Comparison of ENCODE assay signal across 1 cellular context in genomic region chr3:145649368-145649887, GRCh38.
A peak's percentile ranks its signal among the peaks of the same experiment; 100 is the strongest.
TF ChIP-seq lines count a peak whose summit lies in the region.

No MANE protein-coding gene starts in this region.

TF ChIP-seq in HepG2, 621 proteins besides CTCF, POLR2A, EP300 and RAD21 (continued from another document and continues in another):
- TF ChIP-seq SNAPC4 (CRISPR knock-in tag; IDR thresholded peaks at IDR 0.05), result no peak
- no peak for TF ChIP-seq MEIS1 (CRISPR knock-in tag; IDR thresholded peaks at IDR 0.05; ENCODE audit: borderline replicate concordance)
- no peak for TF ChIP-seq ZNF709 (CRISPR knock-in tag; IDR thresholded peaks at IDR 0.05)
- no peak for TF ChIP-seq ZSCAN9 (CRISPR knock-in tag; IDR thresholded peaks at IDR 0.05; ENCODE audit: borderline replicate concordance)
- 0 out of 2 replicates have a peak, but pooled peaks have one; percentile 17 for TF ChIP-seq PHF21A (CRISPR knock-in tag; IDR thresholded peaks at IDR 0.05)
- TF ChIP-seq SKI (IDR thresholded peaks at IDR 0.05; ENCODE audit: partially characterized antibody), result no peak
- TF ChIP-seq PATZ1 (CRISPR knock-in tag; IDR thresholded peaks at IDR 0.05), result 0 out of 2 replicates have a peak, but pooled peaks have one; percentile 23
- TF ChIP-seq SIX1 (CRISPR knock-in tag; IDR thresholded peaks at IDR 0.05; ENCODE audit: borderline replicate concordance), result peak; percentile 86
- no peak for TF ChIP-seq ZNF567 (CRISPR knock-in tag; IDR thresholded peaks at IDR 0.05; ENCODE audit: borderline replicate concordance)
- no peak for TF ChIP-seq MYC (CRISPR knock-in tag; IDR thresholded peaks at IDR 0.05; ENCODE audit: borderline replicate concordance)
- 0 out of 2 replicates have a peak, but pooled peaks have one; percentile 9 for TF ChIP-seq SMAD3 (CRISPR knock-in tag; IDR thresholded peaks at IDR 0.05)
- TF ChIP-seq ZBTB39 (CRISPR knock-in tag; IDR thresholded peaks at IDR 0.05), result no peak
- TF ChIP-seq ZNF274 (CRISPR knock-in tag; IDR thresholded peaks at IDR 0.05), result no peak
- TF ChIP-seq CSRNP1 (CRISPR knock-in tag; IDR thresholded peaks at IDR 0.05), result no peak
- no peak for TF ChIP-seq HCFC1 (IDR thresholded peaks at IDR 0.05; ENCODE audit: low read depth, low read length)
- TF ChIP-seq E2F1 (CRISPR knock-in tag; IDR thresholded peaks at IDR 0.05), result no peak
- TF ChIP-seq ZNF512B (CRISPR knock-in tag; IDR thresholded peaks at IDR 0.05; ENCODE audit: borderline replicate concordance), result no peak
- TF ChIP-seq MTF1 (CRISPR knock-in tag; IDR thresholded peaks at IDR 0.05), result no peak
- no peak for TF ChIP-seq ZNF326 (CRISPR knock-in tag; IDR thresholded peaks at IDR 0.05; ENCODE audit: borderline replicate concordance)
- no peak for TF ChIP-seq DMAP1 (CRISPR knock-in tag; IDR thresholded peaks at IDR 0.05)
- no peak for TF ChIP-seq TBL1XR1 (IDR thresholded peaks at IDR 0.05; ENCODE audit: borderline replicate concordance, low read length, partially characterized antibody)
- TF ChIP-seq RFX5 (IDR thresholded peaks at IDR 0.05; ENCODE audit: low read depth, low read length), result no peak
- no peak; the same call in 1 of the 2 replicates for TF ChIP-seq THAP11 (CRISPR knock-in tag; IDR thresholded peaks at IDR 0.05)
- TF ChIP-seq ZNF766 (CRISPR knock-in tag; IDR thresholded peaks at IDR 0.05; ENCODE audit: borderline replicate concordance), result no peak
- TF ChIP-seq GFI1 (CRISPR knock-in tag; IDR thresholded peaks at IDR 0.05; ENCODE audit: borderline replicate concordance), result no peak
- TF ChIP-seq ZNF704 (CRISPR knock-in tag; IDR thresholded peaks at IDR 0.05; ENCODE audit: borderline replicate concordance), result no peak
- TF ChIP-seq ZNF749 (CRISPR knock-in tag; IDR thresholded peaks at IDR 0.05; ENCODE audit: borderline replicate concordance), result no peak
- peak; percentile 51; the same call in 1 of the 2 replicates for TF ChIP-seq PITX1 (CRISPR knock-in tag; IDR thresholded peaks at IDR 0.05)
- TF ChIP-seq ZNF772 (CRISPR knock-in tag; IDR thresholded peaks at IDR 0.05), result no peak
- no peak for TF ChIP-seq ZNF777 (CRISPR knock-in tag; IDR thresholded peaks at IDR 0.05)
- no peak for TF ChIP-seq SNAPC2 (CRISPR knock-in tag; IDR thresholded peaks at IDR 0.05)
- no peak for TF ChIP-seq ZNF510 (CRISPR knock-in tag; IDR thresholded peaks at IDR 0.05; ENCODE audit: low read depth)
- TF ChIP-seq TBX2 (CRISPR knock-in tag; IDR thresholded peaks at IDR 0.05; ENCODE audit: borderline replicate concordance), result peak; percentile 50; the same call in 1 of the 2 replicates
- TF ChIP-seq CCAR2 (optimal IDR thresholded peaks at IDR 0.05; ENCODE audit: low read depth, low read length), result no peak
- no peak for TF ChIP-seq GLI4 (CRISPR knock-in tag; IDR thresholded peaks at IDR 0.05; ENCODE audit: borderline replicate concordance)
- 0 out of 2 replicates have a peak, but pooled peaks have one; percentile 24 for TF ChIP-seq TGIF2 (CRISPR knock-in tag; IDR thresholded peaks at IDR 0.05)
- no peak for TF ChIP-seq TCF12 (IDR thresholded peaks at IDR 0.05)
- TF ChIP-seq TCF12 (CRISPR knock-in tag; IDR thresholded peaks at IDR 0.05), result no peak
- no peak for TF ChIP-seq SETDB1 (CRISPR knock-in tag; IDR thresholded peaks at IDR 0.05; ENCODE audit: borderline replicate concordance)
- no peak for TF ChIP-seq ZNF660 (CRISPR knock-in tag; IDR thresholded peaks at IDR 0.05; ENCODE audit: borderline replicate concordance, low read depth)
- no peak for TF ChIP-seq ZMAT5 (CRISPR knock-in tag; IDR thresholded peaks at IDR 0.05; ENCODE audit: borderline replicate concordance, low read depth)
- no peak for TF ChIP-seq ZNF792 (CRISPR knock-in tag; IDR thresholded peaks at IDR 0.05)
- peak; percentile 72; the same call in 1 of the 2 replicates for TF ChIP-seq NFIC (IDR thresholded peaks at IDR 0.05; ENCODE audit: low read length)
- no peak for TF ChIP-seq KDM3A (CRISPR knock-in tag; IDR thresholded peaks at IDR 0.05; ENCODE audit: low read depth)
